In genomic region chr14:50107850-50108249, GRCh38 we compare ENCODE assay signal across 21 cellular contexts. TPM values are rescaled to one million over a fixed set of nuclear protein-coding genes. Genes with fewer than 3 reads are reported as not detected.
DNase-seq lines count a peak whose midpoint lies in the region; ATAC-seq and TF ChIP-seq lines count a peak whose summit lies in the region.
"Had no signal": no experiment of that assay in that cellular context is flagged by ENCODE, and none has a peak within 500 bp of the region (broad histone marks: within the 10 kb centered on the region; RNA-seq: fewer than 3 reads in every experiment).

No MANE protein-coding gene starts in this region.

- H3K27me3 ChIP-seq in stomach = no peaks in the 10 kb centered on the region
- H3K27me3 ChIP-seq: BLaER1 treated with 17β-estradiol and CSF1 and Interleukin-3, amounts not matched to agents 10 nM and 100 nM; spleen had no signal

- TF ChIP-seq POLR2A in stomach (IDR thresholded peaks at IDR 0.05) = no peak

- no peak for ATAC-seq in GM21529 (IDR thresholded peaks at IDR 0.05; ENCODE audit: unreplicated experiment)
- no peak for ATAC-seq in GM18858 (IDR thresholded peaks at IDR 0.05; ENCODE audit: unreplicated experiment)

- no peak overlapping the region for H3K4me3 Mint-ChIP-seq in activated T-cell treated with anti-CD3 and anti-CD28 coated beads, Interleukin-2, amount 50 U/mL, for 24 hours
- no peak overlapping the region for H3K4me3 Mint-ChIP-seq in activated naive CD8-positive, alpha-beta T cell treated with anti-CD3 and anti-CD28 coated beads for 36 hours
- H3K4me3 Mint-ChIP-seq: activated naive CD4-positive, alpha-beta T cell treated with anti-CD3 and anti-CD28 coated beads for 36 hours had no signal

- H3K27ac Mint-ChIP-seq in activated T-cell treated with anti-CD3 and anti-CD28 coated beads, Interleukin-2, amount 50 U/mL, for 24 hours = peak overlapping the region; percentile 61
- peak overlapping the region; percentile 1 for H3K27ac Mint-ChIP-seq in activated naive CD8-positive, alpha-beta T cell treated with anti-CD3 and anti-CD28 coated beads for 36 hours

- 28 to 55% (median 34%) methylated on average over 2 of the region's 2 CpGs for WGBS in stomach, 5 donors

- H3K9me3 Mint-ChIP-seq in activated T-cell treated with anti-CD3 and anti-CD28 coated beads, Interleukin-2, amount 50 U/mL, for 24 hours = no peaks in the 10 kb centered on the region
- no peaks in the 10 kb centered on the region for H3K9me3 Mint-ChIP-seq in activated naive CD8-positive, alpha-beta T cell treated with anti-CD3 and anti-CD28 coated beads for 36 hours
- H3K9me3 Mint-ChIP-seq: activated naive CD4-positive, alpha-beta T cell treated with anti-CD3 and anti-CD28 coated beads for 36 hours had no signal

- intact Hi-C loops in stomach (cut with DNase I; ENCODE audit: low total_unique reads) = loop anchor here (10.0 kb wide), 2 partner anchors 223 to 253 kb away; partner anchors contain the start of gene NEMF

- H3K36me3 ChIP-seq in stomach = peaks cover 35 to 56% (median 50%) of the 10 kb centered on the region in 4 donors

- TF ChIP-seq EP300 in stomach (IDR thresholded peaks at IDR 0.05) = no peak

- H3K27ac ChIP-seq in stomach = peak overlapping the region; percentile 40 to 80 (median 77)
- H3K27ac ChIP-seq: BLaER1 treated with 17β-estradiol and CSF1 and Interleukin-3, amounts not matched to agents 10 nM and 100 nM; left ventricle myocardium inferior had no signal

- H3K9me3 ChIP-seq in stomach = no peaks in the 10 kb centered on the region
- H3K9me3 ChIP-seq: BLaER1 treated with 17β-estradiol and CSF1 and Interleukin-3, amounts not matched to agents 10 nM and 100 nM; left ventricle myocardium inferior; spleen had no signal

- peaks cover 88% of the 10 kb centered on the region for H3K36me3 Mint-ChIP-seq in activated T-cell treated with anti-CD3 and anti-CD28 coated beads, Interleukin-2, amount 50 U/mL, for 24 hours (ENCODE audit: low read depth)
- H3K36me3 Mint-ChIP-seq in activated naive CD8-positive, alpha-beta T cell treated with anti-CD3 and anti-CD28 coated beads for 36 hours = peaks cover 30% of the 10 kb centered on the region

- DNase-seq in activated T-cell treated with anti-CD3 and anti-CD28 coated beads, Interleukin-2, amount 50 U/mL, for 24 hours = no peak
- no peak for DNase-seq in activated T-cell treated with anti-CD3 and anti-CD28 coated beads, Interleukin-2, amount 50 U/mL, for 48 hours
- DNase-seq in activated naive CD8-positive, alpha-beta T cell treated with anti-CD3 and anti-CD28 coated beads for 36 hours = no peak
- peak; percentile 84 for DNase-seq in kidney tubule cell (ENCODE audit: low spot score)
- DNase-seq in stomach = no peak
- no peak for DNase-seq in SHP77 (lab: John Stamatoyannopoulos, UW)
- DNase-seq: activated CD4-positive, alpha-beta T cell treated with anti-CD3 and anti-CD28 coated beads, Interleukin-2, amount 50 U/mL, for 1 hour; activated naive CD4-positive, alpha-beta T cell treated with anti-CD3 and anti-CD28 coated beads for 36 hours; effector CD8-positive, alpha-beta T cell; left ventricle myocardium inferior; NCI-H187 treated with DMSO at 0.1 percent for 48 hours; NCI-H2227 treated with DMSO at 0.1 percent for 48 hours; NCI-H774; nucleus accumbens; retina; Right ventricle myocardium superior; spleen; SW 1271 had no signal

- no peak for TF ChIP-seq CTCF in stomach (IDR thresholded peaks at IDR 0.05)

- H3K4me3 ChIP-seq in stomach = no peak overlapping the region
- H3K4me3 ChIP-seq: BLaER1 treated with 17β-estradiol and CSF1 and Interleukin-3, amounts not matched to agents 10 nM and 100 nM; left ventricle myocardium inferior; spleen had no signal

- no peaks in the 10 kb centered on the region for H3K27me3 Mint-ChIP-seq in activated T-cell treated with anti-CD3 and anti-CD28 coated beads, Interleukin-2, amount 50 U/mL, for 24 hours
- H3K27me3 Mint-ChIP-seq in activated naive CD8-positive, alpha-beta T cell treated with anti-CD3 and anti-CD28 coated beads for 36 hours = no peaks in the 10 kb centered on the region

- H3K4me1 Mint-ChIP-seq in activated T-cell treated with anti-CD3 and anti-CD28 coated beads, Interleukin-2, amount 50 U/mL, for 24 hours (ENCODE audit: low read depth) = peaks cover 52% of the 10 kb centered on the region
- H3K4me1 Mint-ChIP-seq in activated naive CD8-positive, alpha-beta T cell treated with anti-CD3 and anti-CD28 coated beads for 36 hours = peaks cover 41% of the 10 kb centered on the region

- H3K4me1 ChIP-seq in stomach = peaks cover 0 to 34% (median 15%) of the 10 kb centered on the region in 4 donors

RNA-seq across cellular contexts. Expression of gene VCPKMT, which starts 8.5 kb away (rescaled TPM):
- total RNA-seq in activated naive CD8-positive, alpha-beta T cell treated with anti-CD3 and anti-CD28 coated beads for 36 hours = 10 to 100 TPM; 13.3 to 14.3 TPM
- 10 to 100 TPM in 2 of 5 donors, 1 to 10 TPM in 2, not detected in 1; 1.3 to 11.6 (median 7.7) TPM for total RNA-seq in stomach
- polyA plus RNA-seq in stomach = 1 to 10 TPM; 4.5 to 9.8 (median 4.9) TPM
